1 cellular context compared by ENCODE assay signal in genomic region chr14:102873546-102874061, GRCh38.
TF ChIP-seq lines count a peak whose summit lies in the region.

No MANE protein-coding gene starts in this region.

TF ChIP-seq in HepG2, 621 proteins besides CTCF, POLR2A, EP300 and RAD21 (continued from another document and continues in another):
- no peak for TF ChIP-seq GMEB2 (CRISPR knock-in tag; IDR thresholded peaks at IDR 0.05; ENCODE audit: low read depth)
- no peak for TF ChIP-seq PLRG1 (conservative IDR thresholded peaks at IDR 0.05)
- TF ChIP-seq ZNF557 (CRISPR knock-in tag; IDR thresholded peaks at IDR 0.05) = no peak
- no peak for TF ChIP-seq TAF1 (CRISPR knock-in tag; IDR thresholded peaks at IDR 0.05)
- TF ChIP-seq ZNF607 (CRISPR knock-in tag; IDR thresholded peaks at IDR 0.05; ENCODE audit: borderline replicate concordance) = no peak
- peak; percentile 64; the same call in 1 of the 2 replicates for TF ChIP-seq ZNF878 (CRISPR knock-in tag; IDR thresholded peaks at IDR 0.05)
- TF ChIP-seq MED13 (CRISPR knock-in tag; IDR thresholded peaks at IDR 0.05) = no peak
- TF ChIP-seq ARID2 (CRISPR knock-in tag; IDR thresholded peaks at IDR 0.05; ENCODE audit: borderline replicate concordance) = no peak
- no peak for TF ChIP-seq CENPT (CRISPR knock-in tag; IDR thresholded peaks at IDR 0.05; ENCODE audit: low read depth)
- no peak for TF ChIP-seq CCAR2 (optimal IDR thresholded peaks at IDR 0.05; ENCODE audit: low read depth, low read length)
- TF ChIP-seq ELF4 (CRISPR knock-in tag; IDR thresholded peaks at IDR 0.05; ENCODE audit: borderline replicate concordance) = peak; percentile 44; the same call in 1 of the 2 replicates
- TF ChIP-seq NFE2L2 (IDR thresholded peaks at IDR 0.05; ENCODE audit: low read length) = no peak
- no peak for TF ChIP-seq BCLAF1 (IDR thresholded peaks at IDR 0.05)
- no peak for TF ChIP-seq GLI4 (CRISPR knock-in tag; IDR thresholded peaks at IDR 0.05; ENCODE audit: borderline replicate concordance)
- no peak for TF ChIP-seq BATF2 (CRISPR knock-in tag; IDR thresholded peaks at IDR 0.05)
- TF ChIP-seq ZNF296 (CRISPR knock-in tag; conservative IDR thresholded peaks at IDR 0.05) = no peak
- TF ChIP-seq ZNF276 (CRISPR knock-in tag; IDR thresholded peaks at IDR 0.05; ENCODE audit: low read depth) = no peak
- TF ChIP-seq ZNF382 (CRISPR knock-in tag; IDR thresholded peaks at IDR 0.05; ENCODE audit: borderline replicate concordance) = no peak
- TF ChIP-seq ZNF512 (CRISPR knock-in tag; IDR thresholded peaks at IDR 0.05) = no peak
- TF ChIP-seq ZNF761 (CRISPR knock-in tag; conservative IDR thresholded peaks at IDR 0.05) = no peak
- no peak for TF ChIP-seq ZNF33A (CRISPR knock-in tag; IDR thresholded peaks at IDR 0.05; ENCODE audit: borderline replicate concordance)
- TF ChIP-seq PPARG (CRISPR knock-in tag; conservative IDR thresholded peaks at IDR 0.05) = peak; percentile 62; the same call in 1 of the 2 replicates
- TF ChIP-seq GRHL1 (CRISPR knock-in tag; conservative IDR thresholded peaks at IDR 0.05) = no peak
- no peak for TF ChIP-seq ZNF550 (CRISPR knock-in tag; IDR thresholded peaks at IDR 0.05; ENCODE audit: borderline replicate concordance)
- TF ChIP-seq CREBL2 (CRISPR knock-in tag; IDR thresholded peaks at IDR 0.05; ENCODE audit: borderline replicate concordance) = no peak
- TF ChIP-seq ZNF615 (CRISPR knock-in tag; IDR thresholded peaks at IDR 0.05; ENCODE audit: borderline replicate concordance) = no peak
- TF ChIP-seq ZBTB33 (CRISPR knock-in tag; IDR thresholded peaks at IDR 0.05) = no peak
- TF ChIP-seq RAD51 (IDR thresholded peaks at IDR 0.05; ENCODE audit: borderline replicate concordance) = no peak
- no peak for TF ChIP-seq ZSCAN12 (CRISPR knock-in tag; IDR thresholded peaks at IDR 0.05)
- TF ChIP-seq NBN (conservative IDR thresholded peaks at IDR 0.05) = no peak
- peak; percentile 97 for TF ChIP-seq HNF4A (CRISPR knock-in tag; IDR thresholded peaks at IDR 0.05)
- no peak; the same call in 1 of the 2 replicates for TF ChIP-seq KDM5B (CRISPR knock-in tag; IDR thresholded peaks at IDR 0.05; ENCODE audit: borderline replicate concordance)
- no peak for TF ChIP-seq MLLT10 (CRISPR knock-in tag; IDR thresholded peaks at IDR 0.05)
- peak; percentile 69 for TF ChIP-seq THAP11 (CRISPR knock-in tag; IDR thresholded peaks at IDR 0.05)
- TF ChIP-seq PATZ1 (CRISPR knock-in tag; IDR thresholded peaks at IDR 0.05) = peak; percentile 32; the same call in 1 of the 2 replicates
- no peak for TF ChIP-seq PRDM10 (CRISPR knock-in tag; IDR thresholded peaks at IDR 0.05; ENCODE audit: low read depth)
- TF ChIP-seq ZNF275 (CRISPR knock-in tag; IDR thresholded peaks at IDR 0.05; ENCODE audit: borderline replicate concordance) = no peak
- no peak for TF ChIP-seq GTF3A (CRISPR knock-in tag; conservative IDR thresholded peaks at IDR 0.05)
- no peak for TF ChIP-seq ARNT2 (CRISPR knock-in tag; IDR thresholded peaks at IDR 0.05; ENCODE audit: low read depth)
- no peak for TF ChIP-seq ZBTB21 (CRISPR knock-in tag; IDR thresholded peaks at IDR 0.05)
- TF ChIP-seq ZNF335 (CRISPR knock-in tag; IDR thresholded peaks at IDR 0.05) = 0 out of 2 replicates have a peak, but pooled peaks have one; percentile 47
- TF ChIP-seq KDM3A (CRISPR knock-in tag; IDR thresholded peaks at IDR 0.05; ENCODE audit: low read depth) = 0 out of 2 replicates have a peak, but pooled peaks have one; percentile 39
- TF ChIP-seq BRCA1 (CRISPR knock-in tag; IDR thresholded peaks at IDR 0.05) = peak; percentile 89
- no peak for TF ChIP-seq ZNF460 (CRISPR knock-in tag; IDR thresholded peaks at IDR 0.05; ENCODE audit: borderline replicate concordance)
